21 cellular contexts compared by ENCODE assay signal in genomic region chr11:13327421-13327820, GRCh38. TPM values are rescaled to one million over a fixed set of nuclear protein-coding genes. Genes with fewer than 3 reads are reported as not detected.
DNase-seq lines count a peak whose midpoint lies in the region; ATAC-seq, FAIRE-seq and TF ChIP-seq lines count a peak whose summit lies in the region.
"Had no signal": no experiment of that assay in that cellular context is flagged by ENCODE, and none has a peak within 500 bp of the region (broad histone marks: within the 10 kb centered on the region; RNA-seq: fewer than 3 reads in every experiment).

No MANE protein-coding gene starts in this region.

- H3K4me3 Mint-ChIP-seq in activated naive CD8-positive, alpha-beta T cell = no peak overlapping the region
- no peak overlapping the region for H3K4me3 Mint-ChIP-seq in activated naive CD8-positive, alpha-beta T cell treated with anti-CD3 and anti-CD28 coated beads for 36 hours
- no peak overlapping the region for H3K4me3 Mint-ChIP-seq in astrocyte (ENCODE audit: unreplicated experiment)
- H3K4me3 Mint-ChIP-seq: naive thymus-derived CD4-positive, alpha-beta T cell had no signal

- H3K9ac ChIP-seq in astrocyte (ENCODE audit: low read length) (no peak overlapping the region), parathyroid adenoma (no peak overlapping the region)

- H3K4me2 ChIP-seq in astrocyte (ENCODE audit: low read length) (peak overlapping the region; percentile 1), parathyroid adenoma (ENCODE audit: low read length) (no peak overlapping the region)

- H3K36me3 ChIP-seq in astrocyte (ENCODE audit: insufficient read depth, low read length) = no peaks in the 10 kb centered on the region
- no peaks in the 10 kb centered on the region for H3K36me3 ChIP-seq in parathyroid adenoma (ENCODE audit: control insufficient read depth, insufficient read depth, low read length)
- H3K36me3 ChIP-seq: ascending aorta, prostate gland, WERI-Rb-1 had no signal

- H3K36me3 Mint-ChIP-seq in activated naive CD8-positive, alpha-beta T cell = peaks cover 10% of the 10 kb centered on the region
- H3K36me3 Mint-ChIP-seq in activated naive CD8-positive, alpha-beta T cell treated with anti-CD3 and anti-CD28 coated beads for 36 hours = peaks cover 12% of the 10 kb centered on the region
- peaks cover 6% of the 10 kb centered on the region for H3K36me3 Mint-ChIP-seq in astrocyte (ENCODE audit: low read depth, unreplicated experiment)

- H3K9me3 Mint-ChIP-seq in activated naive CD8-positive, alpha-beta T cell (ENCODE audit: low read depth) = no peaks in the 10 kb centered on the region
- H3K9me3 Mint-ChIP-seq in activated naive CD8-positive, alpha-beta T cell treated with anti-CD3 and anti-CD28 coated beads for 36 hours = no peaks in the 10 kb centered on the region
- H3K9me3 Mint-ChIP-seq in astrocyte (ENCODE audit: unreplicated experiment) = no peaks in the 10 kb centered on the region
- H3K9me3 Mint-ChIP-seq: naive thymus-derived CD4-positive, alpha-beta T cell had no signal

- peak overlapping the region; percentile 56 for H3K27ac Mint-ChIP-seq in activated naive CD8-positive, alpha-beta T cell
- H3K27ac Mint-ChIP-seq in activated naive CD8-positive, alpha-beta T cell treated with anti-CD3 and anti-CD28 coated beads for 36 hours = no peak overlapping the region
- no peak overlapping the region for H3K27ac Mint-ChIP-seq in astrocyte (ENCODE audit: unreplicated experiment)

- TF ChIP-seq CTCF in astrocyte (IDR thresholded peaks at IDR 0.05; ENCODE audit: insufficient read depth, low read depth, low read length) (no peak), parathyroid adenoma (IDR thresholded peaks at IDR 0.05) (no peak)

- no peak for ATAC-seq in GM19467 (IDR thresholded peaks at IDR 0.05; ENCODE audit: unreplicated experiment)
- ATAC-seq: naive thymus-derived CD4-positive, alpha-beta T cell had no signal

- H3K4me1 ChIP-seq in astrocyte (ENCODE audit: insufficient read depth, low read length) (peaks cover 22% of the 10 kb centered on the region), parathyroid adenoma (peaks cover 6% of the 10 kb centered on the region)
- H3K4me1 ChIP-seq: ascending aorta, prostate gland had no signal

- H4K20me1 ChIP-seq in astrocyte (ENCODE audit: insufficient read depth, low read length) = no peaks in the 10 kb centered on the region

- DNase-seq in activated naive CD8-positive, alpha-beta T cell treated with anti-CD3 and anti-CD28 coated beads for 36 hours = no peak
- DNase-seq in NCI-H2081 (lab: John Stamatoyannopoulos, UW) (peak; percentile 51 to 75), astrocyte (ENCODE audit: low read depth) (no peak), DMS53 treated with DMSO at 0.1 percent for 48 hours (lab: John Stamatoyannopoulos, UW; ENCODE audit: unreplicated experiment) (no peak), urothelium cell line (ENCODE audit: low spot score) (no peak)
- DNase-seq: activated CD4-positive, alpha-beta T cell treated with anti-CD3 and anti-CD28 coated beads, Interleukin-2, amount 50 U/mL, for 48 hours; activated naive CD4-positive, alpha-beta T cell treated with Interleukin-2 at 50 U/mL for 16 hours; effector memory CD4-positive, alpha-beta T cell; esophagus squamous epithelium; HCEC 1CT; KG1; naive thymus-derived CD4-positive, alpha-beta T cell; NCI-H2227 treated with DMSO at 0.1 percent for 48 hours; stomach; upper lobe of left lung; WERI-Rb-1 had no signal

- H3K9me3 ChIP-seq in astrocyte (ENCODE audit: insufficient read depth, low read depth, low read length) = no peaks in the 10 kb centered on the region
- no peaks in the 10 kb centered on the region for H3K9me3 ChIP-seq in parathyroid adenoma (ENCODE audit: control insufficient read depth, low read length)
- H3K9me3 ChIP-seq: ascending aorta, esophagus squamous epithelium, prostate gland, stomach, upper lobe of left lung had no signal

- H3K27me3 Mint-ChIP-seq in activated naive CD8-positive, alpha-beta T cell = no peaks in the 10 kb centered on the region
- H3K27me3 Mint-ChIP-seq in activated naive CD8-positive, alpha-beta T cell treated with anti-CD3 and anti-CD28 coated beads for 36 hours = no peaks in the 10 kb centered on the region
- H3K27me3 Mint-ChIP-seq in astrocyte (ENCODE audit: low read depth, unreplicated experiment) = no peaks in the 10 kb centered on the region
- H3K27me3 Mint-ChIP-seq: naive thymus-derived CD4-positive, alpha-beta T cell had no signal

- H2AFZ ChIP-seq in astrocyte (ENCODE audit: low read depth, low read length) (no peak overlapping the region), parathyroid adenoma (no peak overlapping the region)

- H3K27me3 ChIP-seq in astrocyte (ENCODE audit: insufficient read depth, low read length) (no peaks in the 10 kb centered on the region), parathyroid adenoma (ENCODE audit: control insufficient read depth, insufficient read depth, low read length) (no peaks in the 10 kb centered on the region)
- H3K27me3 ChIP-seq: ascending aorta, esophagus squamous epithelium, stomach, upper lobe of left lung had no signal

- no peak for FAIRE-seq in astrocyte (lab: Jason Lieb, UNC)
- no peak for FAIRE-seq in urothelium cell line (lab: Jason Lieb, UNC)

- H3K4me1 Mint-ChIP-seq in activated naive CD8-positive, alpha-beta T cell (ENCODE audit: low read depth) = peaks cover 32% of the 10 kb centered on the region
- peaks cover 30% of the 10 kb centered on the region for H3K4me1 Mint-ChIP-seq in activated naive CD8-positive, alpha-beta T cell treated with anti-CD3 and anti-CD28 coated beads for 36 hours
- H3K4me1 Mint-ChIP-seq in astrocyte (ENCODE audit: low read depth, unreplicated experiment) = peaks cover 30% of the 10 kb centered on the region

- H3K79me2 ChIP-seq in astrocyte (ENCODE audit: insufficient read depth, low read length) (no peaks in the 10 kb centered on the region), parathyroid adenoma (peaks cover 5% of the 10 kb centered on the region)

- H3K27ac ChIP-seq in astrocyte (ENCODE audit: low read depth, low read length) (no peak overlapping the region), parathyroid adenoma (peak overlapping the region; percentile 24)
- H3K27ac ChIP-seq: ascending aorta, esophagus squamous epithelium, prostate gland, stomach, upper lobe of left lung, WERI-Rb-1 had no signal

- H3K4me3 ChIP-seq in astrocyte (ENCODE audit: insufficient read depth, low read depth, low read length) (no peak overlapping the region), parathyroid adenoma (ENCODE audit: low read depth, low read length) (no peak overlapping the region)
- H3K4me3 ChIP-seq: ascending aorta, esophagus squamous epithelium, prostate gland, stomach, upper lobe of left lung had no signal

RNA-seq across cellular contexts. Expression of gene BMAL1, which starts 49.8 kb away (rescaled TPM):
- total RNA-seq in activated naive CD8-positive, alpha-beta T cell treated with anti-CD3 and anti-CD28 coated beads for 36 hours = 10 to 100 TPM; 12.2 to 13.6 TPM
- total RNA-seq in astrocyte = 21.1 and 26.9 TPM in 2 replicates

Comparison
In these comparisons a context has a peak if more than half of its experiments do, and no peak if none do; other contexts are left out.
1. DNase-seq: peak in NCI-H2081 (2 of 2); none in activated naive CD8-positive, alpha-beta T cell treated with anti-CD3 and anti-CD28 coated beads for 36 hours (single experiment), astrocyte (single experiment), DMS53 treated with DMSO at 0.1 percent for 48 hours (single experiment) and urothelium cell line (single experiment).